Comparison of ENCODE assay signal across 8 cellular contexts in the genomic region with DNA sequence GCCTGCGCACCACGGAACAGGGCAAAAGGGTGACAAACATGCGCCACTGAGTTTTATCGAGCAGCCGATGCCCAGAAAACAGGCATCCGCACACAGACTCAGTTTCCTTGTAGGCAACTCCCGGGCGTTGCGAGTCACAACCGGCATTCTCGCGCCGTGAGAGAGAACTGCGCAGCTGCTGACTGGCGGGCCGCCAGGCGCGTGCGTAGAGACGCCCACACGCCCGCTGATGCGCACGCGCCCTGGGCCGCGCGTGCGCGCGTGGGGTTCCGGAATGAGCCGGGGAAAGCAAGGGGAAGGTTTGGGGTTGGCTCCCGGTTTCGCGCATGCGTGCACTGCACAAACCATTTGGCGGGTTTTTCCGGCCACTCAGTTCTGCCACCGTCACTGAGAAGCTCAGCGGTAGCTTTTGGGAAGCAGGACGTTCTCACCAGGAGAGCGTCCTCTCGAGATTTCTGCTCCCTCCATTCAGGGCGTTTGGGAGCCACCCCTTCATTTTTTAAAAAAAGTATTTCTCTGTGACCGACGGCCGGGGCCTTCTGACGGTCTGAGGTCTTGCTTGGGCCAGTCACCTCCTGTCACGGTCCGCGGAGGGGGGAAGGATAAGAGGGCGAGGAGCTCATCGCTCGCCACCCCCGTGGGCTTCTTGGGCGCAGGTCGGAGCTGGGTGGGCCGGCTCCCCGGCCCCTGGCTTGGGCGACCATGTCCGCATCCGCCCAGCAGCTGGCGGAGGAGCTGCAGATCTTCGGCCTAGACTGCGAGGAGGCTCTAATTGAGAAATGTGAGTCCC. TPM values are rescaled to one million over a fixed set of nuclear protein-coding genes. Genes with fewer than 3 reads are reported as not detected.
DNase-seq lines count a peak whose midpoint lies in the region; ATAC-seq and TF ChIP-seq lines count a peak whose summit lies in the region.

A gene with protein sequence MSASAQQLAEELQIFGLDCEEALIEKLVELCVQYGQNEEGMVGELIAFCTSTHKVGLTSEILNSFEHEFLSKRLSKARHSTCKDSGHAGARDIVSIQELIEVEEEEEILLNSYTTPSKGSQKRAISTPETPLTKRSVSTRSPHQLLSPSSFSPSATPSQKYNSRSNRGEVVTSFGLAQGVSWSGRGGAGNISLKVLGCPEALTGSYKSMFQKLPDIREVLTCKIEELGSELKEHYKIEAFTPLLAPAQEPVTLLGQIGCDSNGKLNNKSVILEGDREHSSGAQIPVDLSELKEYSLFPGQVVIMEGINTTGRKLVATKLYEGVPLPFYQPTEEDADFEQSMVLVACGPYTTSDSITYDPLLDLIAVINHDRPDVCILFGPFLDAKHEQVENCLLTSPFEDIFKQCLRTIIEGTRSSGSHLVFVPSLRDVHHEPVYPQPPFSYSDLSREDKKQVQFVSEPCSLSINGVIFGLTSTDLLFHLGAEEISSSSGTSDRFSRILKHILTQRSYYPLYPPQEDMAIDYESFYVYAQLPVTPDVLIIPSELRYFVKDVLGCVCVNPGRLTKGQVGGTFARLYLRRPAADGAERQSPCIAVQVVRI (plus strand): TSS at position 372 of the 790 bp plus-strand sequence. CDS start 331 bp downstream, at position 703.

- H3K9me3 ChIP-seq in PC-3 (ENCODE audit: low read length) (no peaks in the 10 kb centered on the region), mucosa of rectum (ENCODE audit: control insufficient read depth in 2 of 2, low read length in 2 of 2) (no peaks in the 10 kb centered on the region)

- H3F3A ChIP-seq in PC-3 (ENCODE audit: low read length, unreplicated experiment) = no peaks in the 10 kb centered on the region

- H3K79me2 ChIP-seq in PC-3 (ENCODE audit: low read length) = peaks cover 50% of the 10 kb centered on the region

- H3K4me1 ChIP-seq in PC-3 (ENCODE audit: insufficient read depth, low read length) = peaks cover 14% of the 10 kb centered on the region
- peaks cover 7 to 10% of the 10 kb centered on the region in 2 donors for H3K4me1 ChIP-seq in mucosa of rectum (ENCODE audit: control insufficient read depth in 2 of 2, insufficient read depth in 2 of 2, low read length in 2 of 2)

- no peaks in the 10 kb centered on the region for H4K20me1 ChIP-seq in PC-3 (ENCODE audit: low read length)

- H3K36me3 ChIP-seq in PC-3 (ENCODE audit: low read depth, low read length) (peaks cover 4% of the 10 kb centered on the region; the same call in 1 of the 2 replicates), mucosa of rectum (ENCODE audit: control insufficient read depth in 2 of 2, insufficient read depth in 2 of 2, low read length in 2 of 2) (no peaks in the 10 kb centered on the region)

- peak within 1 kb of the TSS; percentile 72 for H3K27ac ChIP-seq in PC-3 (ENCODE audit: low read length)
- peak within 1 kb of the TSS; percentile 80 to 91 for H3K27ac ChIP-seq in mucosa of rectum (ENCODE audit: low read depth in 2 of 2, low read length in 2 of 2)

- CTCF ChIA-PET in PC-3 (lab: Charles Lee) = interaction anchor here (0.8 to 1.8 kb wide), 2 partner anchors 55 to 151 kb away, joined by 4 to 6 read pairs; no protein-coding TSS in a partner anchor

- no peak for TF ChIP-seq CTCF in PC-3 (conservative IDR thresholded peaks at IDR 0.05; ENCODE audit: low read depth, low read length)
- no peak for TF ChIP-seq CTCF in epithelial cell of proximal tubule (conservative IDR thresholded peaks at IDR 0.05; ENCODE audit: low read depth, low read length)

- DNase-seq in DMS153 (lab: John Stamatoyannopoulos, UW) (peak; percentile 89), PC-3 (peak; percentile 100), activated T-cell treated with anti-CD3 and anti-CD28 coated beads for 48 hours (ENCODE audit: low read depth) (peak; percentile 97), epithelial cell of proximal tubule (ENCODE audit: low read depth) (no peak)
- DNase-seq in Jurkat, Clone E6-1 (ENCODE audit: low read depth, low spot score) = peak; percentile 96
- DNase-seq in stimulated activated CD8-positive, alpha-beta memory T cell treated with anti-CD3 and anti-CD28 coated beads, Interleukin-4, amount 100 ng/mL, for 4 hours (ENCODE audit: low read depth in 2 of 2, low spot score in 1 of 2) = peak; percentile 89 to 90

- POLR2A ChIA-PET in PC-3 (lab: Charles Lee; ENCODE audit: unreplicated experiment) = interaction anchor here (0.6 to 1.2 kb wide), 7 partner anchors 13 to 263 kb away, joined by 3 to 23 read pairs (median 6); a partner anchor contains a TSS

- peak within 1 kb of the TSS; percentile 96 for H3K4me3 ChIP-seq in Jurkat, Clone E6-1 (ENCODE audit: low read length)
- H3K4me3 ChIP-seq in PC-3 (ENCODE audit: low read length) = peak within 1 kb of the TSS; percentile 93
- H3K4me3 ChIP-seq in epithelial cell of proximal tubule (ENCODE audit: low read depth, low read length) = peak within 1 kb of the TSS; percentile 86
- H3K4me3 ChIP-seq in mucosa of rectum (ENCODE audit: low read length in 2 of 2) = peak within 1 kb of the TSS; percentile 80 to 96

- H3K9ac ChIP-seq in PC-3 (ENCODE audit: low read length) (peak within 1 kb of the TSS; percentile 98), mucosa of rectum (ENCODE audit: low read depth in 1 of 2, low read length in 2 of 2) (peak within 1 kb of the TSS; percentile 84 to 99)

- no peaks in the 10 kb centered on the region for H3K27me3 ChIP-seq in PC-3 (ENCODE audit: low read length)
- H3K27me3 ChIP-seq in mucosa of rectum (ENCODE audit: control insufficient read depth in 2 of 2, insufficient read depth in 2 of 2, low read length in 2 of 2) = no peaks in the 10 kb centered on the region

- peak; percentile 68 for ATAC-seq in GM21619 (IDR thresholded peaks at IDR 0.05; ENCODE audit: unreplicated experiment)
- peak; percentile 91 for ATAC-seq in PC-3

- peak within 1 kb of the TSS; percentile 79 for H2AFZ ChIP-seq in PC-3 (ENCODE audit: low read length)

- intact Hi-C loops in PC-3 (cut with micrococcal nuclease) = no loop called here

- no TSS peak for BruUV-seq in PC-3 (replicated peaks; lab: Mats Ljungman, UMichigan)

- peak within 1 kb of the TSS; percentile 85 for H3K4me2 ChIP-seq in PC-3 (ENCODE audit: low read length)

- H3K9me2 ChIP-seq in PC-3 (replicated peaks; ENCODE audit: low read length) = no peaks in the 10 kb centered on the region

RNA-seq across cellular contexts. Expression of the gene that starts here (rescaled TPM):
- polyA plus RNA-seq in Jurkat, Clone E6-1 (2012; ENCODE audit: insufficient read depth, insufficient read length) = 97.3 TPM
- total RNA-seq in PC-3 (2014; rRNA removed) (29.0 and 39.7 TPM in 2 replicates), epithelial cell of proximal tubule (30.2 and 42.9 TPM in 2 replicates)
